28 cellular contexts compared by ENCODE assay signal in genomic region chr15:88674661-88675060, GRCh38. TPM values are rescaled to one million over a fixed set of nuclear protein-coding genes. Genes with fewer than 3 reads are reported as not detected.
"Had no signal": no experiment of that assay in that cellular context is flagged by ENCODE, and none has a peak within 500 bp of the region (broad histone marks: within the 10 kb centered on the region; RNA-seq: fewer than 3 reads in every experiment).

No MANE protein-coding gene starts in this region.

- H3K4me3 ChIP-seq: ascending aorta, breast epithelium, cardiac muscle cell, colonic mucosa had no signal

- H3K9me3 ChIP-seq: ascending aorta, breast epithelium, colonic mucosa had no signal

- H3K4me1 ChIP-seq: ascending aorta, breast epithelium, colonic mucosa had no signal

- H3K4me1 Mint-ChIP-seq: activated CD4-positive, alpha-beta memory T cell treated with anti-CD3 and anti-CD28 coated beads, Interleukin-2, amount 10 ng/mL, durations not matched to agents 7 days and 5 days; activated CD4-positive, alpha-beta T cell treated with anti-CD3 and anti-CD28 coated beads, Interleukin-2, amount 10 ng/mL, durations not matched to agents 7 days and 5 days; activated naive CD4-positive, alpha-beta T cell treated with anti-CD3 and anti-CD28 coated beads, Interleukin-2, amount 10 ng/mL, durations not matched to agents 7 days and 5 days; activated naive CD8-positive, alpha-beta T cell treated with anti-CD3 and anti-CD28 coated beads, Interleukin-2, amount 10 ng/mL, durations not matched to agents 7 days and 5 days; brain; WTC11 had no signal

- H3K27ac Mint-ChIP-seq: activated CD4-positive, alpha-beta memory T cell treated with anti-CD3 and anti-CD28 coated beads, Interleukin-2, amount 10 ng/mL, durations not matched to agents 7 days and 5 days; activated CD4-positive, alpha-beta T cell treated with anti-CD3 and anti-CD28 coated beads, Interleukin-2, amount 10 ng/mL, durations not matched to agents 7 days and 5 days; activated naive CD4-positive, alpha-beta T cell treated with anti-CD3 and anti-CD28 coated beads, Interleukin-2, amount 10 ng/mL, durations not matched to agents 7 days and 5 days; activated naive CD4-positive, alpha-beta T cell treated with anti-CD3 and anti-CD28 coated beads, Interleukin-2, amount 50 U/mL, for 72 hours; activated naive CD8-positive, alpha-beta T cell treated with anti-CD3 and anti-CD28 coated beads, Interleukin-2, amount 10 ng/mL, durations not matched to agents 7 days and 5 days; activated T-helper 1 cell treated with anti-CD3 and anti-CD28 coated beads, Interleukin-12 subunit alpha, Interleukin-12 subunit beta, Interleukin-2, Interleukin-4 antibody, amounts not matched to agents 30 ng/mL and 10 ng/mL and 1 ng/mL, durations not matched to agents 14 hours and 24 hours and 36 hours; activated T-helper 2 cell treated with anti-CD3 and anti-CD28 coated beads, Interferon-gamma antibody, Interleukin-2, Interleukin-4, amounts not matched to agents 10 μg/mL and 5 μg/mL and 100 μg/mL, durations not matched to agents 14 hours and 24 hours and 36 hours; brain; WTC11 had no signal

- H3K27me3 ChIP-seq: ascending aorta, breast epithelium, colonic mucosa had no signal

- ATAC-seq: activated naive CD4-positive, alpha-beta T cell treated with anti-CD3 and anti-CD28 coated beads, Interleukin-2, amount 50 U/mL, for 72 hours; esophagus mucosa; WTC11 had no signal

- H3K27ac ChIP-seq: ascending aorta, breast epithelium, cardiac muscle cell, colonic mucosa, epithelial cell of prostate had no signal

- H3K36me3 Mint-ChIP-seq: activated naive CD4-positive, alpha-beta T cell treated with anti-CD3 and anti-CD28 coated beads, Interleukin-2, amount 10 ng/mL, durations not matched to agents 7 days and 5 days; activated naive CD4-positive, alpha-beta T cell treated with anti-CD3 and anti-CD28 coated beads, Interleukin-2, amount 50 U/mL, for 72 hours; activated naive CD8-positive, alpha-beta T cell treated with anti-CD3 and anti-CD28 coated beads, Interleukin-2, amount 10 ng/mL, durations not matched to agents 7 days and 5 days; brain; WTC11 had no signal

- DNase-seq: activated CD4-positive, alpha-beta memory T cell treated with anti-CD3 and anti-CD28 coated beads, Interleukin-2, amount 10 ng/mL, durations not matched to agents 7 days and 5 days; activated CD4-positive, alpha-beta T cell treated with anti-CD3 and anti-CD28 coated beads for 1 hour; activated CD4-positive, alpha-beta T cell treated with anti-CD3 and anti-CD28 coated beads for 4 hours; activated CD4-positive, alpha-beta T cell treated with anti-CD3 and anti-CD28 coated beads, Interleukin-2, amount 10 ng/mL, durations not matched to agents 7 days and 5 days; activated CD4-positive, alpha-beta T cell treated with anti-CD3 and anti-CD28 coated beads, Interleukin-2, amount 50 U/mL, for 4 hours; activated effector memory CD4-positive, alpha-beta T cell treated with anti-CD3 and anti-CD28 coated beads, Interleukin-2, amount 50 U/mL, for 16 hours; activated naive CD4-positive, alpha-beta T cell; activated naive CD4-positive, alpha-beta T cell treated with anti-CD3 and anti-CD28 coated beads, Interleukin-2, amount 10 ng/mL, durations not matched to agents 7 days and 5 days; activated naive CD8-positive, alpha-beta T cell treated with anti-CD3 and anti-CD28 coated beads, Interleukin-2, amount 10 ng/mL, durations not matched to agents 7 days and 5 days; activated T-cell treated with anti-CD3 and anti-CD28 coated beads, Interleukin-2, amount 50 U/mL, for 1 hour; activated T-cell treated with anti-CD3 and anti-CD28 coated beads, Interleukin-2, amount 50 U/mL, for 48 hours; central memory CD4-positive, alpha-beta T cell; cerebellar nuclear complex; colonic mucosa; effector CD8-positive, alpha-beta T cell; foreskin fibroblast; T-helper 2 cell had no signal

- H3K36me3 ChIP-seq: ascending aorta, breast epithelium, cardiac muscle cell, colonic mucosa had no signal

- H3K9me3 Mint-ChIP-seq: activated CD4-positive, alpha-beta memory T cell treated with anti-CD3 and anti-CD28 coated beads, Interleukin-2, amount 10 ng/mL, durations not matched to agents 7 days and 5 days; activated CD4-positive, alpha-beta T cell treated with anti-CD3 and anti-CD28 coated beads, Interleukin-2, amount 10 ng/mL, durations not matched to agents 7 days and 5 days; activated naive CD4-positive, alpha-beta T cell treated with anti-CD3 and anti-CD28 coated beads, Interleukin-2, amount 10 ng/mL, durations not matched to agents 7 days and 5 days; activated naive CD4-positive, alpha-beta T cell treated with anti-CD3 and anti-CD28 coated beads, Interleukin-2, amount 50 U/mL, for 72 hours; activated naive CD8-positive, alpha-beta T cell treated with anti-CD3 and anti-CD28 coated beads, Interleukin-2, amount 10 ng/mL, durations not matched to agents 7 days and 5 days; activated T-helper 1 cell treated with anti-CD3 and anti-CD28 coated beads, Interleukin-12 subunit alpha, Interleukin-12 subunit beta, Interleukin-2, Interleukin-4 antibody, amounts not matched to agents 30 ng/mL and 10 ng/mL and 1 ng/mL, durations not matched to agents 14 hours and 24 hours and 36 hours; activated T-helper 2 cell treated with anti-CD3 and anti-CD28 coated beads, Interferon-gamma antibody, Interleukin-2, Interleukin-4, amounts not matched to agents 10 μg/mL and 5 μg/mL and 100 μg/mL, durations not matched to agents 14 hours and 24 hours and 36 hours; WTC11 had no signal

- H3K4me3 Mint-ChIP-seq: activated CD4-positive, alpha-beta memory T cell treated with anti-CD3 and anti-CD28 coated beads, Interleukin-2, amount 10 ng/mL, durations not matched to agents 7 days and 5 days; activated CD4-positive, alpha-beta T cell treated with anti-CD3 and anti-CD28 coated beads, Interleukin-2, amount 10 ng/mL, durations not matched to agents 7 days and 5 days; activated naive CD4-positive, alpha-beta T cell treated with anti-CD3 and anti-CD28 coated beads, Interleukin-2, amount 10 ng/mL, durations not matched to agents 7 days and 5 days; activated naive CD8-positive, alpha-beta T cell treated with anti-CD3 and anti-CD28 coated beads, Interleukin-2, amount 10 ng/mL, durations not matched to agents 7 days and 5 days; activated T-helper 1 cell treated with anti-CD3 and anti-CD28 coated beads, Interleukin-12 subunit alpha, Interleukin-12 subunit beta, Interleukin-2, Interleukin-4 antibody, amounts not matched to agents 30 ng/mL and 10 ng/mL and 1 ng/mL, durations not matched to agents 14 hours and 24 hours and 36 hours; brain; WTC11 had no signal

RNA-seq across cellular contexts. Expression of gene ISG20, which starts 35.8 kb away (rescaled TPM):
- total RNA-seq: frontal cortex had no signal
- polyA plus RNA-seq: cardiac muscle cell had no signal
